2 cellular contexts compared by ENCODE assay signal in the genomic region with DNA sequence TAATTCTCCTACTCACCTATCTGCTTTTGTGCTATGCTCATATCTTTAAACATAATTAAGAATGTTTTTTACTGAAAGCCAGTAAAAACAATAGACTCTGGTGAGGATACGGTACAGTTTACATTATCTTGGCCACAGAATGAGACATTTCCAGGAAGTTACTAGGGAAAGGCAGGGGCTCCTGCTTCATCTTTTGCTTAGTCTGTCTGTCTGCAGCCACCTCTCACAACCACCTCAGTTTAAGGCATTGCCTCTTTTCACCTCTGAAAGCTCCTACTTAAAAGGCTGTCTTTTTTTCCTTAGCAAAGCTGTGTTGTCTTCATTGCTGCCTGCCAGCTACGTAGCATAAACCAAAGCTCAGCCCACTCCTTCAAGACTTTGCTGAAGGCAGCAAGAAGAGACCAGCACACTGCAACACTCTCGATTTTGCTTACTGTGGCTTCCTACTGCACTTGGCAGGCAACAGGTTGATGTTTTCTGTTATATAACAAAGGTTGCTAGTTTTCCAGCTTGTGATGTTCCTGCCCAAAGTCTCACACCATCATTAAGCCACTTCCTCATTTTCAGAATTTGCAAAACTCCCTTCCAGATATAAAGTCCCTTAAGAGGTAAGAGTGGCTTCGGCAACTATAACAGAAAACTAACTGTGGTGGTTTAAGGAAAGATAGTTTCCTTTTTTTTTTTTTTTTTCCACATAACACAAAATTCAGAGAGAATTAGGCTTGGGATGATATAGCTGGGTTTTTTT.
TF ChIP-seq lines count a peak whose summit lies in the region.

No MANE protein-coding gene starts in this region.

TF ChIP-seq in H1, 55 proteins besides CTCF, POLR2A, EP300 and RAD21 (continues in another document):
- TF ChIP-seq, protein P1, sequence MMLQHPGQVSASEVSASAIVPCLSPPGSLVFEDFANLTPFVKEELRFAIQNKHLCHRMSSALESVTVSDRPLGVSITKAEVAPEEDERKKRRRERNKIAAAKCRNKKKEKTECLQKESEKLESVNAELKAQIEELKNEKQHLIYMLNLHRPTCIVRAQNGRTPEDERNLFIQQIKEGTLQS (IDR thresholded peaks at IDR 0.05; ENCODE audit: insufficient read depth, low read depth, low read length): no peak
- TF ChIP-seq BRCA1 (IDR thresholded peaks at IDR 0.05; ENCODE audit: low read depth, low read length): no peak
- TF ChIP-seq, protein P2, sequence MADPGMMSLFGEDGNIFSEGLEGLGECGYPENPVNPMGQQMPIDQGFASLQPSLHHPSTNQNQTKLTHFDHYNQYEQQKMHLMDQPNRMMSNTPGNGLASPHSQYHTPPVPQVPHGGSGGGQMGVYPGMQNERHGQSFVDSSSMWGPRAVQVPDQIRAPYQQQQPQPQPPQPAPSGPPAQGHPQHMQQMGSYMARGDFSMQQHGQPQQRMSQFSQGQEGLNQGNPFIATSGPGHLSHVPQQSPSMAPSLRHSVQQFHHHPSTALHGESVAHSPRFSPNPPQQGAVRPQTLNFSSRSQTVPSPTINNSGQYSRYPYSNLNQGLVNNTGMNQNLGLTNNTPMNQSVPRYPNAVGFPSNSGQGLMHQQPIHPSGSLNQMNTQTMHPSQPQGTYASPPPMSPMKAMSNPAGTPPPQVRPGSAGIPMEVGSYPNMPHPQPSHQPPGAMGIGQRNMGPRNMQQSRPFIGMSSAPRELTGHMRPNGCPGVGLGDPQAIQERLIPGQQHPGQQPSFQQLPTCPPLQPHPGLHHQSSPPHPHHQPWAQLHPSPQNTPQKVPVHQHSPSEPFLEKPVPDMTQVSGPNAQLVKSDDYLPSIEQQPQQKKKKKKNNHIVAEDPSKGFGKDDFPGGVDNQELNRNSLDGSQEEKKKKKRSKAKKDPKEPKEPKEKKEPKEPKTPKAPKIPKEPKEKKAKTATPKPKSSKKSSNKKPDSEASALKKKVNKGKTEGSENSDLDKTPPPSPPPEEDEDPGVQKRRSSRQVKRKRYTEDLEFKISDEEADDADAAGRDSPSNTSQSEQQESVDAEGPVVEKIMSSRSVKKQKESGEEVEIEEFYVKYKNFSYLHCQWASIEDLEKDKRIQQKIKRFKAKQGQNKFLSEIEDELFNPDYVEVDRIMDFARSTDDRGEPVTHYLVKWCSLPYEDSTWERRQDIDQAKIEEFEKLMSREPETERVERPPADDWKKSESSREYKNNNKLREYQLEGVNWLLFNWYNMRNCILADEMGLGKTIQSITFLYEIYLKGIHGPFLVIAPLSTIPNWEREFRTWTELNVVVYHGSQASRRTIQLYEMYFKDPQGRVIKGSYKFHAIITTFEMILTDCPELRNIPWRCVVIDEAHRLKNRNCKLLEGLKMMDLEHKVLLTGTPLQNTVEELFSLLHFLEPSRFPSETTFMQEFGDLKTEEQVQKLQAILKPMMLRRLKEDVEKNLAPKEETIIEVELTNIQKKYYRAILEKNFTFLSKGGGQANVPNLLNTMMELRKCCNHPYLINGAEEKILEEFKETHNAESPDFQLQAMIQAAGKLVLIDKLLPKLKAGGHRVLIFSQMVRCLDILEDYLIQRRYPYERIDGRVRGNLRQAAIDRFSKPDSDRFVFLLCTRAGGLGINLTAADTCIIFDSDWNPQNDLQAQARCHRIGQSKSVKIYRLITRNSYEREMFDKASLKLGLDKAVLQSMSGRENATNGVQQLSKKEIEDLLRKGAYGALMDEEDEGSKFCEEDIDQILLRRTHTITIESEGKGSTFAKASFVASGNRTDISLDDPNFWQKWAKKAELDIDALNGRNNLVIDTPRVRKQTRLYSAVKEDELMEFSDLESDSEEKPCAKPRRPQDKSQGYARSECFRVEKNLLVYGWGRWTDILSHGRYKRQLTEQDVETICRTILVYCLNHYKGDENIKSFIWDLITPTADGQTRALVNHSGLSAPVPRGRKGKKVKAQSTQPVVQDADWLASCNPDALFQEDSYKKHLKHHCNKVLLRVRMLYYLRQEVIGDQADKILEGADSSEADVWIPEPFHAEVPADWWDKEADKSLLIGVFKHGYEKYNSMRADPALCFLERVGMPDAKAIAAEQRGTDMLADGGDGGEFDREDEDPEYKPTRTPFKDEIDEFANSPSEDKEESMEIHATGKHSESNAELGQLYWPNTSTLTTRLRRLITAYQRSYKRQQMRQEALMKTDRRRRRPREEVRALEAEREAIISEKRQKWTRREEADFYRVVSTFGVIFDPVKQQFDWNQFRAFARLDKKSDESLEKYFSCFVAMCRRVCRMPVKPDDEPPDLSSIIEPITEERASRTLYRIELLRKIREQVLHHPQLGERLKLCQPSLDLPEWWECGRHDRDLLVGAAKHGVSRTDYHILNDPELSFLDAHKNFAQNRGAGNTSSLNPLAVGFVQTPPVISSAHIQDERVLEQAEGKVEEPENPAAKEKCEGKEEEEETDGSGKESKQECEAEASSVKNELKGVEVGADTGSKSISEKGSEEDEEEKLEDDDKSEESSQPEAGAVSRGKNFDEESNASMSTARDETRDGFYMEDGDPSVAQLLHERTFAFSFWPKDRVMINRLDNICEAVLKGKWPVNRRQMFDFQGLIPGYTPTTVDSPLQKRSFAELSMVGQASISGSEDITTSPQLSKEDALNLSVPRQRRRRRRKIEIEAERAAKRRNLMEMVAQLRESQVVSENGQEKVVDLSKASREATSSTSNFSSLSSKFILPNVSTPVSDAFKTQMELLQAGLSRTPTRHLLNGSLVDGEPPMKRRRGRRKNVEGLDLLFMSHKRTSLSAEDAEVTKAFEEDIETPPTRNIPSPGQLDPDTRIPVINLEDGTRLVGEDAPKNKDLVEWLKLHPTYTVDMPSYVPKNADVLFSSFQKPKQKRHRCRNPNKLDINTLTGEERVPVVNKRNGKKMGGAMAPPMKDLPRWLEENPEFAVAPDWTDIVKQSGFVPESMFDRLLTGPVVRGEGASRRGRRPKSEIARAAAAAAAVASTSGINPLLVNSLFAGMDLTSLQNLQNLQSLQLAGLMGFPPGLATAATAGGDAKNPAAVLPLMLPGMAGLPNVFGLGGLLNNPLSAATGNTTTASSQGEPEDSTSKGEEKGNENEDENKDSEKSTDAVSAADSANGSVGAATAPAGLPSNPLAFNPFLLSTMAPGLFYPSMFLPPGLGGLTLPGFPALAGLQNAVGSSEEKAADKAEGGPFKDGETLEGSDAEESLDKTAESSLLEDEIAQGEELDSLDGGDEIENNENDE (IDR thresholded peaks at IDR 0.05; ENCODE audit: insufficient replicate concordance, low read length): no peak
- TF ChIP-seq JUND (IDR thresholded peaks at IDR 0.05; ENCODE audit: low read length): no peak
- no peak for TF ChIP-seq HDAC6 (IDR thresholded peaks at IDR 0.05; ENCODE audit: low read depth, low read length)
- TF ChIP-seq EGR1 (IDR thresholded peaks at IDR 0.05; ENCODE audit: borderline replicate concordance, low read depth, low read length): no peak
- no peak for TF ChIP-seq CTBP2 (IDR thresholded peaks at IDR 0.05; ENCODE audit: borderline replicate concordance, insufficient read depth, insufficient read length, low read length)
- no peak for TF ChIP-seq CEBPB (IDR thresholded peaks at IDR 0.05; ENCODE audit: low read depth, low read length)
- TF ChIP-seq RBBP5 (IDR thresholded peaks at IDR 0.05; ENCODE audit: borderline replicate concordance, low read depth, low read length): no peak
- TF ChIP-seq RXRA (IDR thresholded peaks at IDR 0.05; ENCODE audit: insufficient read depth, low read depth, low read length): no peak
- TF ChIP-seq RNF2 (IDR thresholded peaks at IDR 0.05; ENCODE audit: borderline replicate concordance, low read depth, low read length, missing control alignments, poor library complexity, severe bottlenecking): no peak
- TF ChIP-seq TCF12 (IDR thresholded peaks at IDR 0.05; ENCODE audit: low read depth, low read length): no peak
- no peak for TF ChIP-seq JUN (IDR thresholded peaks at IDR 0.05; ENCODE audit: low read depth, low read length)
- no peak for TF ChIP-seq SIN3A (conservative IDR thresholded peaks at IDR 0.05 in 1 of 2, IDR thresholded peaks at IDR 0.05 in 1 of 2; ENCODE audit: low read depth in 1 of 2, low read length in 2 of 2)
- no peak for TF ChIP-seq ASH2L (IDR thresholded peaks at IDR 0.05; ENCODE audit: low read length)
- TF ChIP-seq MAFK (IDR thresholded peaks at IDR 0.05; ENCODE audit: low read depth, low read length): no peak
- TF ChIP-seq SP2 (IDR thresholded peaks at IDR 0.05; ENCODE audit: low read length): no peak

TF ChIP-seq in HepG2, 621 proteins besides CTCF, POLR2A, EP300 and RAD21:
- no peak for TF ChIP-seq ZNF737 (CRISPR knock-in tag; IDR thresholded peaks at IDR 0.05; ENCODE audit: borderline replicate concordance)
- TF ChIP-seq, protein P3, sequence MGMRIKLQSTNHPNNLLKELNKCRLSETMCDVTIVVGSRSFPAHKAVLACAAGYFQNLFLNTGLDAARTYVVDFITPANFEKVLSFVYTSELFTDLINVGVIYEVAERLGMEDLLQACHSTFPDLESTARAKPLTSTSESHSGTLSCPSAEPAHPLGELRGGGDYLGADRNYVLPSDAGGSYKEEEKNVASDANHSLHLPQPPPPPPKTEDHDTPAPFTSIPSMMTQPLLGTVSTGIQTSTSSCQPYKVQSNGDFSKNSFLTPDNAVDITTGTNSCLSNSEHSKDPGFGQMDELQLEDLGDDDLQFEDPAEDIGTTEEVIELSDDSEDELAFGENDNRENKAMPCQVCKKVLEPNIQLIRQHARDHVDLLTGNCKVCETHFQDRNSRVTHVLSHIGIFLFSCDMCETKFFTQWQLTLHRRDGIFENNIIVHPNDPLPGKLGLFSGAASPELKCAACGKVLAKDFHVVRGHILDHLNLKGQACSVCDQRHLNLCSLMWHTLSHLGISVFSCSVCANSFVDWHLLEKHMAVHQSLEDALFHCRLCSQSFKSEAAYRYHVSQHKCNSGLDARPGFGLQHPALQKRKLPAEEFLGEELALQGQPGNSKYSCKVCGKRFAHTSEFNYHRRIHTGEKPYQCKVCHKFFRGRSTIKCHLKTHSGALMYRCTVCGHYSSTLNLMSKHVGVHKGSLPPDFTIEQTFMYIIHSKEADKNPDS (CRISPR knock-in tag; IDR thresholded peaks at IDR 0.05): no peak
- TF ChIP-seq HOXA9 (CRISPR knock-in tag; IDR thresholded peaks at IDR 0.05; ENCODE audit: borderline replicate concordance): no peak
- TF ChIP-seq TBX2 (CRISPR knock-in tag; IDR thresholded peaks at IDR 0.05; ENCODE audit: borderline replicate concordance): no peak
- TF ChIP-seq, protein P4, sequence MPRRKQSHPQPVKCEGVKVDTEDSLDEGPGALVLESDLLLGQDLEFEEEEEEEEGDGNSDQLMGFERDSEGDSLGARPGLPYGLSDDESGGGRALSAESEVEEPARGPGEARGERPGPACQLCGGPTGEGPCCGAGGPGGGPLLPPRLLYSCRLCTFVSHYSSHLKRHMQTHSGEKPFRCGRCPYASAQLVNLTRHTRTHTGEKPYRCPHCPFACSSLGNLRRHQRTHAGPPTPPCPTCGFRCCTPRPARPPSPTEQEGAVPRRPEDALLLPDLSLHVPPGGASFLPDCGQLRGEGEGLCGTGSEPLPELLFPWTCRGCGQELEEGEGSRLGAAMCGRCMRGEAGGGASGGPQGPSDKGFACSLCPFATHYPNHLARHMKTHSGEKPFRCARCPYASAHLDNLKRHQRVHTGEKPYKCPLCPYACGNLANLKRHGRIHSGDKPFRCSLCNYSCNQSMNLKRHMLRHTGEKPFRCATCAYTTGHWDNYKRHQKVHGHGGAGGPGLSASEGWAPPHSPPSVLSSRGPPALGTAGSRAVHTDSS (CRISPR knock-in tag; conservative IDR thresholded peaks at IDR 0.05): no peak
- TF ChIP-seq RBAK (CRISPR knock-in tag; IDR thresholded peaks at IDR 0.05): no peak
